ENCODE assay signal across 11 cellular contexts in the genomic region with DNA sequence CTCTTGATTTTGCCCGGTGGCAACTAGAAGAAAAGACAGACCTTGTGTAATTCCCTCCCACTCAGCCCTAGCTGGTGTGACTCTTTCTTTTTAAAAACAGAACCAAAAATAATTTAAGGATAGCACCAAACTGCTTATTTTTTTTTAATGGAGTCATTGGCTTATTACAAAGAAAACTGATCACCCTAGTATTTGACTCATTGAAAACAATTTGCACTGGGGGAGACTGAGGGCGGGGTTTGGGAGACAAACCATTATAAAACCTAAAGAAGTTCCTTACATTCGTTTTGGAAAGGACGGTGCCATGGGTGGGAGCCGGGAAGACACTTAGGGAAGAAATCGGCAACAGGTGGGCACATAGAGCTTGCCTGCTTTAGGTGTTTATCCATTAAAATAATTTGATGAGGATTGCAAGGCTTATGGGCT. TPM values are rescaled to one million over a fixed set of nuclear protein-coding genes. Genes with fewer than 3 reads are reported as not detected.
DNase-seq lines count a peak whose midpoint lies in the region; ATAC-seq and TF ChIP-seq lines count a peak whose summit lies in the region.
"Had no signal": no experiment of that assay in that cellular context is flagged by ENCODE, and none has a peak within 500 bp of the region (broad histone marks: within the 10 kb centered on the region; RNA-seq: fewer than 3 reads in every experiment).

No MANE protein-coding gene starts in this region.

- no peak for TF ChIP-seq CTCF in AG10803 (conservative IDR thresholded peaks at IDR 0.05; ENCODE audit: low read length)

- H3K36me3 Mint-ChIP-seq in CD8-positive, alpha-beta memory T cell = no peaks in the 10 kb centered on the region

- H3K4me1 Mint-ChIP-seq in CD8-positive, alpha-beta memory T cell = peaks cover 27 to 39% (median 34%) of the 10 kb centered on the region in 3 donors

- DNase-seq in AG10803 (ENCODE audit: low read depth) (no peak), adipocyte (ENCODE audit: low read depth) (peak; percentile 53)
- no peak for DNase-seq in CD8-positive, alpha-beta memory T cell
- no peak for DNase-seq in stimulated activated CD4-positive, alpha-beta T cell treated with anti-CD3 and anti-CD28 coated beads, Interleukin-4, amount 100 ng/mL, for 1 hour
- DNase-seq: NCI-H146, substantia nigra had no signal

- H3K4me3 Mint-ChIP-seq in CD8-positive, alpha-beta memory T cell = peak overlapping the region in 6 of 7 donors; percentile 10 to 66 (median 24)

- peak overlapping the region; percentile 58 for H3K4me3 ChIP-seq in AG10803 (ENCODE audit: low read length)
- H3K4me3 ChIP-seq in CD8-positive, alpha-beta memory T cell (ENCODE audit: low read length) = no peak overlapping the region
- H3K4me3 ChIP-seq in adipocyte (ENCODE audit: low read length) = peak overlapping the region; percentile 75
- peak overlapping the region; percentile 47 for H3K4me3 ChIP-seq in mesodermal cell (ENCODE audit: extremely low read depth, insufficient read depth, low read length, poor library complexity, severe bottlenecking)

- ATAC-seq in HG03442 (IDR thresholded peaks at IDR 0.05; ENCODE audit: unreplicated experiment) (no peak), GM19467 (IDR thresholded peaks at IDR 0.05; ENCODE audit: unreplicated experiment) (no peak)
- ATAC-seq: activated CD4-positive, CD25-positive, alpha-beta regulatory T cell treated with anti-CD3 and anti-CD28 coated beads, Interleukin-2, amount 50 U/mL, for 24 hours; sciatic nerve had no signal

- no peak overlapping the region for H3K9ac ChIP-seq in adipocyte (ENCODE audit: low read length)

- no peaks in the 10 kb centered on the region for H3K4me1 ChIP-seq in CD8-positive, alpha-beta memory T cell (ENCODE audit: insufficient read depth, low read length)
- no peaks in the 10 kb centered on the region for H3K4me1 ChIP-seq in adipocyte (ENCODE audit: control insufficient read depth, insufficient read depth, low read length)
- H3K4me1 ChIP-seq in mesodermal cell (ENCODE audit: control insufficient read depth, insufficient read depth, low read length, poor library complexity, severe bottlenecking) = peaks cover 35% of the 10 kb centered on the region

- H3K27me3 Mint-ChIP-seq in CD8-positive, alpha-beta memory T cell = peaks cover 87 to 88% of the 10 kb centered on the region in 2 donors

- 0% methylated on average over 1 to 3 of the region's 6 CpGs for WGBS in mesodermal cell (ENCODE audit: insufficient coverage in 2 of 2), 2 experiments

- H3K9me3 ChIP-seq in CD8-positive, alpha-beta memory T cell (ENCODE audit: low read length) = no peaks in the 10 kb centered on the region
- H3K9me3 ChIP-seq in adipocyte (ENCODE audit: control insufficient read depth, low read length) (peaks cover 18% of the 10 kb centered on the region), mesodermal cell (ENCODE audit: control insufficient read depth, low read length) (no peaks in the 10 kb centered on the region)

- POLR2A ChIA-PET in CD8-positive, alpha-beta memory T cell (lab: Charles Lee) = no interaction called here

- CTCF ChIA-PET in CD8-positive, alpha-beta memory T cell (lab: Charles Lee) = no interaction called here

- peaks cover 61% of the 10 kb centered on the region for H3K27me3 ChIP-seq in CD8-positive, alpha-beta memory T cell (ENCODE audit: insufficient read depth, low read length, poor library complexity, severe bottlenecking)
- peaks cover 93% of the 10 kb centered on the region for H3K27me3 ChIP-seq in adipocyte (replicated peaks; ENCODE audit: control insufficient read depth, insufficient read depth, low read length)

- H3K27ac ChIP-seq in CD8-positive, alpha-beta memory T cell (ENCODE audit: low read depth, low read length) = no peak overlapping the region
- H3K27ac ChIP-seq in mesodermal cell (ENCODE audit: low read depth, low read length, severe bottlenecking) = no peak overlapping the region

- peaks cover 0 to 22% (median 18%) of the 10 kb centered on the region in 5 donors for H3K9me3 Mint-ChIP-seq in CD8-positive, alpha-beta memory T cell

- H3K36me3 ChIP-seq in CD8-positive, alpha-beta memory T cell (ENCODE audit: insufficient read depth, low read length) = no peaks in the 10 kb centered on the region
- H3K36me3 ChIP-seq in adipocyte (ENCODE audit: control insufficient read depth, insufficient read depth, low read length, severe bottlenecking) (no peaks in the 10 kb centered on the region), mesodermal cell (ENCODE audit: control insufficient read depth, insufficient read depth, low read length) (no peaks in the 10 kb centered on the region)

- no peak overlapping the region for H3K27ac Mint-ChIP-seq in CD8-positive, alpha-beta memory T cell

RNA-seq across cellular contexts. Expression of a gene that starts 2.5 kb away (rescaled TPM):
- not detected for total RNA-seq in CD8-positive, alpha-beta memory T cell
- not detected for polyA plus RNA-seq in CD8-positive, alpha-beta memory T cell
- 13.7 TPM for polyA plus RNA-seq in mesodermal cell (2013, experiment 1 of 2)
- 10.5 TPM for polyA plus RNA-seq in mesodermal cell (2013, experiment 2 of 2)
- total RNA-seq: sciatic nerve had no signal
